Comparison of ENCODE assay signal across 1 cellular context in the genomic region with DNA sequence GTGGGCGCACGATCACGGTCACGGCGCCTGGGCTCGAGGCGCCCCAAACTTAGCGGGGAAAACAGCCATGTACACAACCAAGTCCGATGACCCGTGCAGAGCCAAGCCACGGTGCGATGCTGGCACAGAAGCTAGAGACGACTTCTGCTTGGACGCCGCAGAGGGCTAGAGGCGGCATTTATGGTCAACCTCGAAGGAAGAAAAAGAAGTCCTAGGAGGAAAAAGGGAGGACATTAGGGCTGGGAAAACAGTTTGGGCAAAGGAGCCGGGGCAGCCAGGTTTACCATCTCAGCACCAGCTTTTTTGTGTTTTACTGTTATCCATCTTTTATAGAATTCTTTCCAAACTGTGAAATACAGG.
TF ChIP-seq lines count a peak whose summit lies in the region.

No MANE protein-coding gene starts in this region.

TF ChIP-seq in HepG2, 621 proteins besides CTCF, POLR2A, EP300 and RAD21 (continued from another document and continues in another):
- TF ChIP-seq ZNF646 (CRISPR knock-in tag; IDR thresholded peaks at IDR 0.05) (no peak), CAMTA2 (CRISPR knock-in tag; IDR thresholded peaks at IDR 0.05; ENCODE audit: borderline replicate concordance) (no peak), ZNF281 (CRISPR knock-in tag; IDR thresholded peaks at IDR 0.05; ENCODE audit: borderline replicate concordance) (0 out of 2 replicates have a peak, but pooled peaks have one; percentile 6), BRD4 (CRISPR knock-in tag; IDR thresholded peaks at IDR 0.05) (0 out of 2 replicates have a peak, but pooled peaks have one; percentile 34), ARNT (IDR thresholded peaks at IDR 0.05) (no peak), MTF1 (CRISPR knock-in tag; IDR thresholded peaks at IDR 0.05) (no peak), RXRB (CRISPR knock-in tag; IDR thresholded peaks at IDR 0.05; ENCODE audit: borderline replicate concordance) (no peak), KAT8 (CRISPR knock-in tag; IDR thresholded peaks at IDR 0.05) (no peak), THAP7 (CRISPR knock-in tag; IDR thresholded peaks at IDR 0.05) (no peak), ZNF224 (CRISPR knock-in tag; IDR thresholded peaks at IDR 0.05) (no peak), ZNF556 (CRISPR knock-in tag; IDR thresholded peaks at IDR 0.05; ENCODE audit: borderline replicate concordance) (no peak), NR2F2 (IDR thresholded peaks at IDR 0.05; ENCODE audit: borderline replicate concordance, low read depth) (no peak), MIXL1 (CRISPR knock-in tag; IDR thresholded peaks at IDR 0.05) (no peak), NR2F6 (IDR thresholded peaks at IDR 0.05) (no peak), NR2F6 (CRISPR knock-in tag; IDR thresholded peaks at IDR 0.05) (no peak), SAP130 (CRISPR knock-in tag; IDR thresholded peaks at IDR 0.05; ENCODE audit: low read depth) (no peak), E2F5 (CRISPR knock-in tag; conservative IDR thresholded peaks at IDR 0.05) (no peak), HES4 (CRISPR knock-in tag; IDR thresholded peaks at IDR 0.05; ENCODE audit: borderline replicate concordance) (no peak), ZNF792 (CRISPR knock-in tag; IDR thresholded peaks at IDR 0.05) (no peak), CBX1 (IDR thresholded peaks at IDR 0.05; ENCODE audit: low read depth) (no peak), NFAT5 (CRISPR knock-in tag; IDR thresholded peaks at IDR 0.05) (0 out of 2 replicates have a peak, but pooled peaks have one; percentile 68), ZNF263 (CRISPR knock-in tag; IDR thresholded peaks at IDR 0.05) (no peak), ELF1 (CRISPR knock-in tag; IDR thresholded peaks at IDR 0.05) (no peak; the same call in 1 of the 2 replicates), TRIM24 (CRISPR knock-in tag; IDR thresholded peaks at IDR 0.05) (no peak), POGZ (CRISPR knock-in tag; IDR thresholded peaks at IDR 0.05) (no peak), RARG (CRISPR knock-in tag; IDR thresholded peaks at IDR 0.05; ENCODE audit: low read depth) (no peak), HOMEZ (CRISPR knock-in tag; IDR thresholded peaks at IDR 0.05; ENCODE audit: low read depth) (no peak), ZNF235 (CRISPR knock-in tag; IDR thresholded peaks at IDR 0.05; ENCODE audit: borderline replicate concordance) (no peak), ZNF614 (CRISPR knock-in tag; IDR thresholded peaks at IDR 0.05; ENCODE audit: borderline replicate concordance) (0 out of 2 replicates have a peak, but pooled peaks have one; percentile 43)
- TF ChIP-seq, protein P1, sequence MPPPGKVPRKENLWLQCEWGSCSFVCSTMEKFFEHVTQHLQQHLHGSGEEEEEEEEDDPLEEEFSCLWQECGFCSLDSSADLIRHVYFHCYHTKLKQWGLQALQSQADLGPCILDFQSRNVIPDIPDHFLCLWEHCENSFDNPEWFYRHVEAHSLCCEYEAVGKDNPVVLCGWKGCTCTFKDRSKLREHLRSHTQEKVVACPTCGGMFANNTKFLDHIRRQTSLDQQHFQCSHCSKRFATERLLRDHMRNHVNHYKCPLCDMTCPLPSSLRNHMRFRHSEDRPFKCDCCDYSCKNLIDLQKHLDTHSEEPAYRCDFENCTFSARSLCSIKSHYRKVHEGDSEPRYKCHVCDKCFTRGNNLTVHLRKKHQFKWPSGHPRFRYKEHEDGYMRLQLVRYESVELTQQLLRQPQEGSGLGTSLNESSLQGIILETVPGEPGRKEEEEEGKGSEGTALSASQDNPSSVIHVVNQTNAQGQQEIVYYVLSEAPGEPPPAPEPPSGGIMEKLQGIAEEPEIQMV (CRISPR knock-in tag; IDR thresholded peaks at IDR 0.05; ENCODE audit: low read depth) = peak; percentile 27; the same call in 1 of the 2 replicates
- TF ChIP-seq, protein P2, sequence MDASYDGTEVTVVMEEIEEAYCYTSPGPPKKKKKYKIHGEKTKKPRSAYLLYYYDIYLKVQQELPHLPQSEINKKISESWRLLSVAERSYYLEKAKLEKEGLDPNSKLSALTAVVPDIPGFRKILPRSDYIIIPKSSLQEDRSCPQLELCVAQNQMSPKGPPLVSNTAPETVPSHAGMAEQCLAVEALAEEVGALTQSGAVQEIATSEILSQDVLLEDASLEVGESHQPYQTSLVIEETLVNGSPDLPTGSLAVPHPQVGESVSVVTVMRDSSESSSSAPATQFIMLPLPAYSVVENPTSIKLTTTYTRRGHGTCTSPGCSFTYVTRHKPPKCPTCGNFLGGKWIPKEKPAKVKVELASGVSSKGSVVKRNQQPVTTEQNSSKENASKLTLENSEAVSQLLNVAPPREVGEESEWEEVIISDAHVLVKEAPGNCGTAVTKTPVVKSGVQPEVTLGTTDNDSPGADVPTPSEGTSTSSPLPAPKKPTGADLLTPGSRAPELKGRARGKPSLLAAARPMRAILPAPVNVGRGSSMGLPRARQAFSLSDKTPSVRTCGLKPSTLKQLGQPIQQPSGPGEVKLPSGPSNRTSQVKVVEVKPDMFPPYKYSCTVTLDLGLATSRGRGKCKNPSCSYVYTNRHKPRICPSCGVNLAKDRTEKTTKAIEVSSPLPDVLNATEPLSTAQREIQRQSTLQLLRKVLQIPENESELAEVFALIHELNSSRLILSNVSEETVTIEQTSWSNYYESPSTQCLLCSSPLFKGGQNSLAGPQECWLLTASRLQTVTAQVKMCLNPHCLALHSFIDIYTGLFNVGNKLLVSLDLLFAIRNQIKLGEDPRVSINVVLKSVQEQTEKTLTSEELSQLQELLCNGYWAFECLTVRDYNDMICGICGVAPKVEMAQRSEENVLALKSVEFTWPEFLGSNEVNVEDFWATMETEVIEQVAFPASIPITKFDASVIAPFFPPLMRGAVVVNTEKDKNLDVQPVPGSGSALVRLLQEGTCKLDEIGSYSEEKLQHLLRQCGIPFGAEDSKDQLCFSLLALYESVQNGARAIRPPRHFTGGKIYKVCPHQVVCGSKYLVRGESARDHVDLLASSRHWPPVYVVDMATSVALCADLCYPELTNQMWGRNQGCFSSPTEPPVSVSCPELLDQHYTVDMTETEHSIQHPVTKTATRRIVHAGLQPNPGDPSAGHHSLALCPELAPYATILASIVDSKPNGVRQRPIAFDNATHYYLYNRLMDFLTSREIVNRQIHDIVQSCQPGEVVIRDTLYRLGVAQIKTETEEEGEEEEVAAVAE (CRISPR knock-in tag; IDR thresholded peaks at IDR 0.05; ENCODE audit: borderline replicate concordance) = no peak
